ENCODE assay signal across 10 cellular contexts in the genomic region with DNA sequence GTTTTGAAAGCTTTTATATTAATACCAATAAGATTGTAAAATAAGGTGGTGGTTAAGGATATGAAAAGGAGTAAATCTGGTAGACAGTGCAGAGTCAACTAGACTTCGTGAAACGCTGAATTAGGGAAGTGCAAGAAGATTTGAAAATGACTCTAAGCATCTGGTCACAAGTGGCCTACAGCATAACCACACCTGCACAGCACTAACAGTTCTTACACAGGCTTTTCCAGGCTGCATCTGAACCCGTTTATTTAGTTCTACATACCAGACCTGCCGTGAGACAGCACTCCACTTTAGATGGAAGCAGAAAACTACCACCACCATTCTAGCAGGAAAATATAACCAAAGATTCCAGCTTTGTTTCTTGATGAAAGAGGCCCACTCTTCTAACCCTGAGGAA. TPM values are rescaled to one million over a fixed set of nuclear protein-coding genes. Genes with fewer than 3 reads are reported as not detected.
DNase-seq lines count a peak whose midpoint lies in the region; ATAC-seq and TF ChIP-seq lines count a peak whose summit lies in the region.
"Had no signal": no experiment of that assay in that cellular context is flagged by ENCODE, and none has a peak within 500 bp of the region (broad histone marks: within the 10 kb centered on the region; RNA-seq: fewer than 3 reads in every experiment).

No MANE protein-coding gene starts in this region.

- peak overlapping the region; percentile 85 for H3K4me2 ChIP-seq in DOHH2 (ENCODE audit: low read length)

- H3K9me3 Mint-ChIP-seq in mesothelial cell of epicardium = no peaks in the 10 kb centered on the region
- H3K9me3 Mint-ChIP-seq: naive B cell had no signal

- H4K20me1 ChIP-seq in DOHH2 (ENCODE audit: control insufficient read depth, insufficient read depth, low read depth, low read length) = no peaks in the 10 kb centered on the region

- DNase-seq in SK-N-DZ (ENCODE audit: low spot score) (peak; percentile 17), mesothelial cell of epicardium (ENCODE audit: low spot score in 2 of 2, unreplicated experiment in 2 of 2) (no peak), NCI-H1930 (lab: John Stamatoyannopoulos, UW) (no peak), dermis blood vessel endothelial cell (no peak)
- DNase-seq: brain microvascular endothelial cell, naive B cell had no signal

- H3K9me3 ChIP-seq in DOHH2 (ENCODE audit: control insufficient read depth, insufficient read depth, low read length) (no peaks in the 10 kb centered on the region), HEK293 (ENCODE audit: control insufficient read depth, insufficient read depth, low read depth, low read length) (no peaks in the 10 kb centered on the region)

- H3K79me2 ChIP-seq in DOHH2 (ENCODE audit: control insufficient read depth, low read length) = peaks cover 43% of the 10 kb centered on the region

- POLR2A ChIA-PET in HEK293 (lab: Yijun Ruan, JAX) = interaction anchor here (0.6 kb wide), 1 partner anchor 1361 kb away, joined by 3 read pairs; no protein-coding TSS in a partner anchor

- peaks cover 12% of the 10 kb centered on the region for H3F3A ChIP-seq in DOHH2 (ENCODE audit: control insufficient read depth, insufficient read depth)

- no peak for ATAC-seq in GM18873 (IDR thresholded peaks at IDR 0.05; ENCODE audit: low FRiP score, unreplicated experiment)
- ATAC-seq in HG03457 (IDR thresholded peaks at IDR 0.05; ENCODE audit: unreplicated experiment) = no peak

- H3K4me1 ChIP-seq in DOHH2 (ENCODE audit: control insufficient read depth, low read length) (peaks cover 47% of the 10 kb centered on the region), HEK293 (ENCODE audit: control insufficient read depth, insufficient read depth, low read length) (peaks cover 4% of the 10 kb centered on the region; the same call in 1 of the 2 replicates)

- H3K27ac ChIP-seq in DOHH2 (ENCODE audit: low read depth, low read length) (peak overlapping the region; percentile 20; the same call in 1 of the 2 replicates), HEK293 (ENCODE audit: extremely low read depth, low read depth, low read length) (no peak overlapping the region)
- H3K27ac ChIP-seq: brain microvascular endothelial cell had no signal

- no peaks in the 10 kb centered on the region for H3K9me2 ChIP-seq in DOHH2 (replicated peaks; ENCODE audit: control insufficient read depth, low read length)

- H3K4me3 Mint-ChIP-seq in mesothelial cell of epicardium = peak overlapping the region; percentile 94

- H3K4me3 ChIP-seq in DOHH2 (ENCODE audit: low read length) = peak overlapping the region; percentile 90
- H3K4me3 ChIP-seq in HEK293 (ENCODE audit: low read depth, low read length) = peak overlapping the region; percentile 3; the same call in 1 of the 2 replicates

- CTCF ChIA-PET in HEK293 (lab: Yijun Ruan, JAX) = interaction anchor here (0.6 to 2.1 kb wide), 4 partner anchors 11 to 156 kb away, joined by 3 to 5 read pairs (median 4); no protein-coding TSS in a partner anchor

- H3K27me3 Mint-ChIP-seq in mesothelial cell of epicardium (ENCODE audit: low read depth) = no peaks in the 10 kb centered on the region

- H3K36me3 ChIP-seq in DOHH2 (ENCODE audit: control insufficient read depth, low read length) = no peaks in the 10 kb centered on the region
- no peaks in the 10 kb centered on the region for H3K36me3 ChIP-seq in HEK293 (ENCODE audit: control insufficient read depth in 2 of 2, insufficient read depth in 1 of 2, low read length in 2 of 2)
- H3K36me3 ChIP-seq: brain microvascular endothelial cell had no signal

- H3K4me1 Mint-ChIP-seq in mesothelial cell of epicardium = peaks cover 37% of the 10 kb centered on the region

- H3K36me3 Mint-ChIP-seq in mesothelial cell of epicardium = no peaks in the 10 kb centered on the region

- peaks cover 6% of the 10 kb centered on the region for H3K27me3 ChIP-seq in DOHH2 (ENCODE audit: control insufficient read depth, low read length)
- H3K27me3 ChIP-seq: brain microvascular endothelial cell had no signal

- no peak for TF ChIP-seq CTCF in DOHH2 (IDR thresholded peaks at IDR 0.05; ENCODE audit: low read depth, low read length, poor library complexity, severe bottlenecking)
- no peak for TF ChIP-seq CTCF in HEK293 (tag by site-specific recombination; IDR thresholded peaks at IDR 0.05)
- TF ChIP-seq CTCF in mesothelial cell of epicardium (IDR thresholded peaks at IDR 0.05; ENCODE audit: unreplicated experiment) = no peak

- peak overlapping the region; percentile 74 for H3K27ac Mint-ChIP-seq in mesothelial cell of epicardium

TF ChIP-seq in HEK293, 187 proteins besides CTCF, POLR2A, EP300 and RAD21:
- TF ChIP-seq ZNF560 (tag by site-specific recombination; IDR thresholded peaks at IDR 0.05; ENCODE audit: borderline replicate concordance) (no peak), ZNF600 (tag by site-specific recombination; IDR thresholded peaks at IDR 0.05) (0 out of 2 replicates have a peak, but pooled peaks have one; percentile 33)

RNA-seq across cellular contexts. Expression of a gene that starts 1.9 kb away (rescaled TPM):
- 77.4 and 88.4 TPM in 2 replicates for polyA plus RNA-seq in SK-N-DZ (2014; cell fraction: cytosol; rRNA removed)
- polyA plus RNA-seq in SK-N-DZ (2014; cell fraction: nucleus; rRNA removed) = 232 and 271 TPM in 2 replicates
- total RNA-seq in mesothelial cell of epicardium (41.3 to 44.8 TPM (median 43.2 TPM) in 3 replicates), dermis blood vessel endothelial cell (12.6 and 16.8 TPM in 2 replicates)
